Comparison of ENCODE assay signal across 8 cellular contexts in the genomic region with DNA sequence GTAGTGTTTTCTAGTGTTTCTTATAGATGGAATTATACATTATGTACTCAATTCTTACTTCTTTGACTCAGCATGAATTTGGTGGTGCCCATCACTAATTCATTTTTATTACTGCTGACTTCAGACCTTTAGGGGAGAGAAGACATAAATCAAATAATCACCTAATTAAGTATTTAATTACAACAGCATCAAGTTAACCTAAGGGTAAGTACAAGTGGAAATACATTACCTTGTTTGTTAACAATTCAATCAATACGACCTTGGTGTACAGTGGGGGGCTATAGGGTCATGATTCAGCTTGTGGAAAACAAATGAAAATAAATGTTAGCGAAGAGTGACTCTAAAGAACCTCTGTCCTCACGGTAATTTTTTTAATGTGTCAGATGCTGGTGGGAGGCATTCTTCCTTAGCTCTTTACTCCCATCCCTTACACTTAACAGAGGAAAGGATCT. TPM values are rescaled to one million over a fixed set of nuclear protein-coding genes. Genes with fewer than 3 reads are reported as not detected.
DNase-seq lines count a peak whose midpoint lies in the region; ATAC-seq, FAIRE-seq and TF ChIP-seq lines count a peak whose summit lies in the region.

No MANE protein-coding gene starts in this region.

- no peak for TF ChIP-seq POLR2A in HepG2 (IDR thresholded peaks at IDR 0.05; ENCODE audit: insufficient read depth in 1 of 2, low read depth in 2 of 2, low read length in 2 of 2)
- TF ChIP-seq POLR2A in testis (IDR thresholded peaks at IDR 0.05): no peak

- peak overlapping the region; percentile 98 for H3K9ac ChIP-seq in HepG2 (ENCODE audit: insufficient read depth, low read depth, low read length)

- no peak for DNase-seq in activated CD4-positive, alpha-beta T cell treated with anti-CD3 and anti-CD28 coated beads for 36 hours
- no peak for DNase-seq in activated CD4-positive, alpha-beta T cell treated with anti-CD3 and anti-CD28 coated beads, Interleukin-2, amount 50 U/mL, for 48 hours
- DNase-seq in HepG2 (ENCODE audit: low spot score) (no peak), testis (no peak), NCI-H1092 (lab: John Stamatoyannopoulos, UW) (no peak), NOMO-1 treated with dmso at 0.1 percent for 144 hours (lab: John Stamatoyannopoulos, UW; ENCODE audit: unreplicated experiment) (no peak), DMS153 (lab: John Stamatoyannopoulos, UW) (no peak)

- H2AFZ ChIP-seq in HepG2 (ENCODE audit: low read length): peak overlapping the region; percentile 25

- CTCF ChIA-PET in activated CD4-positive, alpha-beta T cell treated with anti-CD3 and anti-CD28 coated beads for 36 hours (lab: Charles Lee): interaction anchor here (0.7 to 3.9 kb wide), 16 partner anchors 9 to 202 kb away, joined by 3 to 19 read pairs (median 4); no protein-coding TSS in a partner anchor
- CTCF ChIA-PET in HepG2 (lab: Yijun Ruan, JAX; ENCODE audit: low intra/inter-chr PET ratio, low total read pairs): no interaction called here

- no peak for ATAC-seq in activated CD4-positive, alpha-beta T cell treated with anti-CD3 and anti-CD28 coated beads for 36 hours
- ATAC-seq in HepG2: no peak

- WGBS in HepG2 (ENCODE audit: low lambda C conversion rate): 1% methylated on average over 3 of the region's 3 CpGs
- 1 to 2% methylated on average over 3 of the region's 3 CpGs for WGBS in testis, 2 donors

- H3K9me3 ChIP-seq in HepG2 (ENCODE audit: low read length) (no peaks in the 10 kb centered on the region), testis (no peaks in the 10 kb centered on the region)

- H4K20me1 ChIP-seq in HepG2 (ENCODE audit: insufficient read depth, low read length): peaks cover 10% of the 10 kb centered on the region; the same call in 1 of the 2 replicates

- TF ChIP-seq RAD21 in HepG2 (CRISPR knock-in tag; IDR thresholded peaks at IDR 0.05): no peak

- H3K4me1 ChIP-seq in HepG2 (ENCODE audit: insufficient read depth, low read length) (peaks cover 48% of the 10 kb centered on the region), testis (peaks cover 16% of the 10 kb centered on the region)

- FAIRE-seq in HepG2 (lab: Jason Lieb, UNC): no peak

- H3K36me3 ChIP-seq in HepG2 (replicated peaks in 1 of 2; ENCODE audit: control insufficient read depth in 1 of 2, insufficient read depth in 2 of 2, low read length in 2 of 2): peaks cover 2 to 3% of the 10 kb centered on the region in 2 experiments; a peak in 2 of 5 replicates
- H3K36me3 ChIP-seq in testis (ENCODE audit: low read depth, missing control alignments): no peaks in the 10 kb centered on the region

- H3K27me3 ChIP-seq in HepG2 (ENCODE audit: control insufficient read depth in 1 of 2, insufficient read depth in 2 of 2, low read length in 2 of 2) (no peaks in the 10 kb centered on the region), testis (no peaks in the 10 kb centered on the region)

- H3K4me3 Mint-ChIP-seq in activated CD4-positive, alpha-beta T cell treated with anti-CD3 and anti-CD28 coated beads for 36 hours: peak overlapping the region; percentile 85

- peaks cover 35% of the 10 kb centered on the region for H3K79me2 ChIP-seq in HepG2 (ENCODE audit: insufficient read depth, low read length)

- intact Hi-C loops in activated CD4-positive, alpha-beta T cell treated with anti-CD3 and anti-CD28 coated beads for 36 hours (cut with DNase I, micrococcal nuclease): loop anchor here (5.0 to 10.0 kb wide), 2 partner anchors 397 to 609 kb away; a partner anchor contains a TSS
- intact Hi-C loops in HepG2 (cut with micrococcal nuclease; ENCODE audit: unreplicated experiment) (loop anchor here (5.0 to 10.0 kb wide), 5 partner anchors 33 to 349 kb away; a partner anchor contains a TSS), testis (cut with DNase I; ENCODE audit: low total_unique reads) (no loop called here)

- TF ChIP-seq CTCF in HepG2 (CRISPR knock-in tag; IDR thresholded peaks at IDR 0.05) (no peak), testis (IDR thresholded peaks at IDR 0.05) (no peak)

- H3K9me3 Mint-ChIP-seq in activated CD4-positive, alpha-beta T cell treated with anti-CD3 and anti-CD28 coated beads for 36 hours (ENCODE audit: low read depth): no peaks in the 10 kb centered on the region

- H3K4me2 ChIP-seq in HepG2 (ENCODE audit: low read depth, low read length): peak overlapping the region; percentile 80

- H3K27ac ChIP-seq in angular gyrus (ENCODE audit: low read depth, low read length) (peak overlapping the region; percentile 82), HepG2 (ENCODE audit: extremely low read length, insufficient read depth, low read length) (peak overlapping the region; percentile 94), testis (peak overlapping the region; percentile 89 to 95)

- no peaks in the 10 kb centered on the region for H3K27me3 Mint-ChIP-seq in activated CD4-positive, alpha-beta T cell treated with anti-CD3 and anti-CD28 coated beads for 36 hours

- peaks cover 21% of the 10 kb centered on the region for H3K4me1 Mint-ChIP-seq in activated CD4-positive, alpha-beta T cell treated with anti-CD3 and anti-CD28 coated beads for 36 hours

- in situ Hi-C loops in HepG2 (cut with HindIII; ENCODE audit: extremely low pct_ligation_motif_present, low pct_unique_long_range_greater_than_20kb): loop anchor here (10.0 kb wide), 2 partner anchors 91 to 199 kb away; no protein-coding TSS in a partner anchor

- H3K4me3 ChIP-seq in HepG2 (replicated peaks in 1 of 3; ENCODE audit: insufficient read depth in 1 of 3, low read depth in 2 of 3, low read length in 3 of 3): peak overlapping the region; percentile 43 to 90 (median 52)
- peak overlapping the region; percentile 85 to 90 for H3K4me3 ChIP-seq in testis

- BruUV-seq in HepG2 (replicated peaks; lab: Mats Ljungman, UMichigan): TSS peak; percentile 97

- peak overlapping the region; percentile 78 for H3K27ac Mint-ChIP-seq in activated CD4-positive, alpha-beta T cell treated with anti-CD3 and anti-CD28 coated beads for 36 hours

- TF ChIP-seq EP300 in HepG2 (IDR thresholded peaks at IDR 0.05; ENCODE audit: low read depth in 2 of 2, low read length in 2 of 2) (no peak), HepG2 (CRISPR knock-in tag; IDR thresholded peaks at IDR 0.05; ENCODE audit: borderline replicate concordance) (no peak)

- H3K36me3 Mint-ChIP-seq in activated CD4-positive, alpha-beta T cell treated with anti-CD3 and anti-CD28 coated beads for 36 hours (ENCODE audit: low read depth): no peaks in the 10 kb centered on the region

- POLR2A ChIA-PET in activated CD4-positive, alpha-beta T cell treated with anti-CD3 and anti-CD28 coated beads for 36 hours (lab: Charles Lee): interaction anchor here (0.6 to 1.0 kb wide), 3 partner anchors 173 to 396 kb away, joined by 3 to 4 read pairs (median 3); a partner anchor contains a TSS
- POLR2A ChIA-PET in HepG2 (lab: Yijun Ruan, JAX): interaction anchor here (0.8 to 2.8 kb wide), 12 partner anchors 8 to 554 kb away, joined by 3 to 13 read pairs (median 3); a partner anchor contains a TSS

TF ChIP-seq in HepG2, 621 proteins besides CTCF, POLR2A, EP300 and RAD21 (continues in another document):
- TF ChIP-seq ZNF674 (CRISPR knock-in tag; IDR thresholded peaks at IDR 0.05; ENCODE audit: low read depth) (no peak), KAT8 (CRISPR knock-in tag; IDR thresholded peaks at IDR 0.05) (no peak), ZNF296 (CRISPR knock-in tag; conservative IDR thresholded peaks at IDR 0.05) (no peak), RBM39 (IDR thresholded peaks at IDR 0.05; ENCODE audit: low read depth, low read length, poor library complexity, severe bottlenecking) (no peak), NAIF1 (CRISPR knock-in tag; IDR thresholded peaks at IDR 0.05; ENCODE audit: borderline replicate concordance) (peak; percentile 65; the same call in 1 of the 2 replicates), ZNF589 (CRISPR knock-in tag; conservative IDR thresholded peaks at IDR 0.05) (0 out of 2 replicates have a peak, but pooled peaks have one; percentile 39)
- TF ChIP-seq, protein P1, sequence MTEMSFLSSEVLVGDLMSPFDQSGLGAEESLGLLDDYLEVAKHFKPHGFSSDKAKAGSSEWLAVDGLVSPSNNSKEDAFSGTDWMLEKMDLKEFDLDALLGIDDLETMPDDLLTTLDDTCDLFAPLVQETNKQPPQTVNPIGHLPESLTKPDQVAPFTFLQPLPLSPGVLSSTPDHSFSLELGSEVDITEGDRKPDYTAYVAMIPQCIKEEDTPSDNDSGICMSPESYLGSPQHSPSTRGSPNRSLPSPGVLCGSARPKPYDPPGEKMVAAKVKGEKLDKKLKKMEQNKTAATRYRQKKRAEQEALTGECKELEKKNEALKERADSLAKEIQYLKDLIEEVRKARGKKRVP (CRISPR knock-in tag; IDR thresholded peaks at IDR 0.05): 0 out of 4 replicates have a peak, but pooled peaks of 1 of the 2 experiments have one; percentile 10

RNA-seq across cellular contexts. Expression of a gene that starts 0.5 kb away (rescaled TPM):
- 10 to 100 TPM; 18.4 to 20.4 TPM for total RNA-seq in activated CD4-positive, alpha-beta T cell treated with anti-CD3 and anti-CD28 coated beads for 36 hours
- total RNA-seq in HepG2 (2016; rRNA removed; fragmentation: Illumina TruSeq; extraction: Trizol) (36.8 and 52.2 TPM in 2 replicates), testis (10 to 100 TPM; 79.3 to 94.7 TPM)
- total RNA-seq in HepG2 (2016; cell fraction: cytosol; rRNA removed; fragmentation: Illumina TruSeq; extraction: Trizol; ENCODE audit: low read depth): 12.2 and 14.2 TPM in 2 replicates
- 37.8 and 54.6 TPM in 2 replicates for total RNA-seq in HepG2 (2016; cell fraction: insoluble cytoplasmic fraction; rRNA removed; fragmentation: Illumina TruSeq; extraction: Trizol)
- 23.6 and 27.6 TPM in 2 replicates for total RNA-seq in HepG2 (2016; cell fraction: membrane; rRNA removed; fragmentation: Illumina TruSeq; extraction: Trizol)
- total RNA-seq in HepG2 (2016; cell fraction: nucleus; rRNA removed; fragmentation: Illumina TruSeq; extraction: Trizol): 45.6 and 49.6 TPM in 2 replicates
- polyA plus RNA-seq in HepG2 (2011; rRNA removed) (15.7 and 16.7 TPM in 2 replicates), testis (ENCODE audit: insufficient read depth, low read depth, low replicate concordance) (31.0 TPM)
- 9.4 and 11.4 TPM in 2 replicates for polyA plus RNA-seq in HepG2 (2011; cell fraction: cytosol; rRNA removed)
- polyA plus RNA-seq in HepG2 (2011; cell fraction: nucleus; rRNA removed): 36.9 and 46.1 TPM in 2 replicates
- polyA plus RNA-seq in HepG2 (2012): 22.7 and 25.6 TPM in 2 replicates
- polyA plus RNA-seq in HepG2 (2016; cell fraction: cytosol; fragmentation: Illumina TruSeq; extraction: Trizol; ENCODE audit: low read depth): 3.2 and 3.4 TPM in 2 replicates
- polyA plus RNA-seq in HepG2 (2016; cell fraction: insoluble cytoplasmic fraction; fragmentation: Illumina TruSeq; extraction: Trizol; ENCODE audit: low read depth): 35.3 and 39.5 TPM in 2 replicates
- polyA plus RNA-seq in HepG2 (2016; cell fraction: membrane; fragmentation: Illumina TruSeq; extraction: Trizol; ENCODE audit: low read depth): 11.5 and 11.8 TPM in 2 replicates
- 29.5 and 33.2 TPM in 2 replicates for polyA plus RNA-seq in HepG2 (2016; cell fraction: nucleus; fragmentation: Illumina TruSeq; extraction: Trizol; ENCODE audit: insufficient read depth, low read depth)
- 20.1 and 20.5 TPM in 2 replicates for polyA minus RNA-seq in HepG2 (2011; rRNA and poly(A)+ RNA removed; ENCODE audit: low replicate concordance)
- polyA minus RNA-seq in HepG2 (2011; cell fraction: cytosol; rRNA and poly(A)+ RNA removed): 13.6 and 21.3 TPM in 2 replicates
- 94.9 and 101 TPM in 2 replicates for polyA minus RNA-seq in HepG2 (2011; cell fraction: nucleus; rRNA and poly(A)+ RNA removed)
